ENCODE assay signal across 1 cellular context in the genomic region with DNA sequence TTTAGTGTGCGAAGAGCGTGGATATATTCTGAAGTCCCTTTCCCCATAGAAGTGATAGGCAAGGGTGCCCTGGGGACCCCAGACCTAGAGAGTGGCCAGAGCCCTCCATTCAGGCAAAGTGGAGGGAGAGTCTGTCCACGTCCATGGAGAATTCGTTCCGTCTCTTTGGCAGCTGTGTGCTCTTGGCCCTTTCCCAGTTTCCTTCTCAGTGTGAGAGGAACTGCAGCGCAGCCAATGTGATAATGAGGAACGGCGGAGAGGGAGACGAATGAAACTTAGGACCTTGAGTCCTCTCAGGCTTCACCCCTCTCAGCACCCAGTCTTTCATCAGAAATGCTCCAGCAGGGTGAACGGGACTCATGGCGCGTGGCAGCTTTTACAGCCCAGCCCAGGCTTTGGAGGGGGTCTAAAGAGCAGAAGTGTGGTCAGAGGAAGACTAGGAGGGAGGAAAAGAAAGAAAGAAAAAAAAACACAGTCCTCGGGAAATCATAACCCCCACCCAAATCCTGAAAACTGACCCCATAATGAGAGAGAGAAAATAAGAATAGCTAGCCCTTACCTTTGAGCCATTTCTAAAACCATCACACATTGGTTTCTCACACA.
TF ChIP-seq lines count a peak whose summit lies in the region.

No MANE protein-coding gene starts in this region.

TF ChIP-seq in GM12878, 131 proteins besides CTCF, POLR2A, EP300 and RAD21 (continued from another document):
- TF ChIP-seq, protein P1, sequence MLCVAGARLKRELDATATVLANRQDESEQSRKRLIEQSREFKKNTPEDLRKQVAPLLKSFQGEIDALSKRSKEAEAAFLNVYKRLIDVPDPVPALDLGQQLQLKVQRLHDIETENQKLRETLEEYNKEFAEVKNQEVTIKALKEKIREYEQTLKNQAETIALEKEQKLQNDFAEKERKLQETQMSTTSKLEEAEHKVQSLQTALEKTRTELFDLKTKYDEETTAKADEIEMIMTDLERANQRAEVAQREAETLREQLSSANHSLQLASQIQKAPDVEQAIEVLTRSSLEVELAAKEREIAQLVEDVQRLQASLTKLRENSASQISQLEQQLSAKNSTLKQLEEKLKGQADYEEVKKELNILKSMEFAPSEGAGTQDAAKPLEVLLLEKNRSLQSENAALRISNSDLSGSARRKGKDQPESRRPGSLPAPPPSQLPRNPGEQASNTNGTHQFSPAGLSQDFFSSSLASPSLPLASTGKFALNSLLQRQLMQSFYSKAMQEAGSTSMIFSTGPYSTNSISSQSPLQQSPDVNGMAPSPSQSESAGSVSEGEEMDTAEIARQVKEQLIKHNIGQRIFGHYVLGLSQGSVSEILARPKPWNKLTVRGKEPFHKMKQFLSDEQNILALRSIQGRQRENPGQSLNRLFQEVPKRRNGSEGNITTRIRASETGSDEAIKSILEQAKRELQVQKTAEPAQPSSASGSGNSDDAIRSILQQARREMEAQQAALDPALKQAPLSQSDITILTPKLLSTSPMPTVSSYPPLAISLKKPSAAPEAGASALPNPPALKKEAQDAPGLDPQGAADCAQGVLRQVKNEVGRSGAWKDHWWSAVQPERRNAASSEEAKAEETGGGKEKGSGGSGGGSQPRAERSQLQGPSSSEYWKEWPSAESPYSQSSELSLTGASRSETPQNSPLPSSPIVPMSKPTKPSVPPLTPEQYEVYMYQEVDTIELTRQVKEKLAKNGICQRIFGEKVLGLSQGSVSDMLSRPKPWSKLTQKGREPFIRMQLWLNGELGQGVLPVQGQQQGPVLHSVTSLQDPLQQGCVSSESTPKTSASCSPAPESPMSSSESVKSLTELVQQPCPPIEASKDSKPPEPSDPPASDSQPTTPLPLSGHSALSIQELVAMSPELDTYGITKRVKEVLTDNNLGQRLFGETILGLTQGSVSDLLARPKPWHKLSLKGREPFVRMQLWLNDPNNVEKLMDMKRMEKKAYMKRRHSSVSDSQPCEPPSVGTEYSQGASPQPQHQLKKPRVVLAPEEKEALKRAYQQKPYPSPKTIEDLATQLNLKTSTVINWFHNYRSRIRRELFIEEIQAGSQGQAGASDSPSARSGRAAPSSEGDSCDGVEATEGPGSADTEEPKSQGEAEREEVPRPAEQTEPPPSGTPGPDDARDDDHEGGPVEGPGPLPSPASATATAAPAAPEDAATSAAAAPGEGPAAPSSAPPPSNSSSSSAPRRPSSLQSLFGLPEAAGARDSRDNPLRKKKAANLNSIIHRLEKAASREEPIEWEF (IDR thresholded peaks at IDR 0.05; ENCODE audit: insufficient replicate concordance, low read depth, low read length) = peak; percentile 7
- no peak for TF ChIP-seq GABPA (IDR thresholded peaks at IDR 0.05; ENCODE audit: low read depth)
